Comparison of ENCODE assay signal across 15 cellular contexts in genomic region chr1:33331444-33332356, GRCh38. TPM values are rescaled to one million over a fixed set of nuclear protein-coding genes. Genes with fewer than 3 reads are reported as not detected.
A peak's percentile ranks its signal among the peaks of the same experiment; 100 is the strongest.
DNase-seq lines count a peak whose midpoint lies in the region; ATAC-seq and TF ChIP-seq lines count a peak whose summit lies in the region.
"Had no signal": no experiment of that assay in that cellular context is flagged by ENCODE, and none has a peak within 500 bp of the region (broad histone marks: within the 10 kb centered on the region; RNA-seq: fewer than 3 reads in every experiment).

No MANE protein-coding gene starts in this region.

- in situ Hi-C loops in GM23248 (cut with MboI): no loop called here

- ATAC-seq in HG02852 (IDR thresholded peaks at IDR 0.05; ENCODE audit: unreplicated experiment) (no peak), foreskin keratinocyte (no peak)

- H3K4me3 Mint-ChIP-seq in brain: no peak overlapping the region
- H3K4me3 Mint-ChIP-seq: activated naive CD8-positive, alpha-beta T cell; T-helper 2 cell treated with Interferon-gamma antibody and Interleukin-4, amounts not matched to agents 5 μg/mL and 100 μg/mL, for 36 hours had no signal

- no peak overlapping the region for H2AFZ ChIP-seq in GM23248

- H3K9me2 ChIP-seq in GM23248 (ENCODE audit: insufficient read depth): no peaks in the 10 kb centered on the region

- H3K4me2 ChIP-seq in GM23248 (ENCODE audit: unreplicated experiment): no peak overlapping the region
- H3K4me2 ChIP-seq: KMS-11 had no signal

- H3F3A ChIP-seq in GM23248 (ENCODE audit: insufficient read depth): peaks cover 73% of the 10 kb centered on the region

- no peak overlapping the region for H3K4me3 ChIP-seq in GM23248
- H3K4me3 ChIP-seq in spleen: no peak overlapping the region

- peaks cover 42% of the 10 kb centered on the region for H3K4me1 Mint-ChIP-seq in brain

- DNase-seq in GM23248: peak; percentile 24
- DNase-seq in left kidney (ENCODE audit: low read depth, low spot score): peak; percentile 62
- DNase-seq in spleen: peak; percentile 68
- DNase-seq in erythroblast (lab: John Stamatoyannopoulos, UW): no peak
- DNase-seq in GM03348 (ENCODE audit: low spot score): no peak
- DNase-seq in foreskin keratinocyte: no peak
- DNase-seq: effector CD4-positive, alpha-beta T cell; hippocampal formation; OCI-M1 had no signal

- H3K9me3 Mint-ChIP-seq in brain: no peaks in the 10 kb centered on the region
- H3K9me3 Mint-ChIP-seq: T-helper 2 cell treated with Interferon-gamma antibody and Interleukin-4, amounts not matched to agents 5 μg/mL and 100 μg/mL, for 36 hours had no signal

- intact Hi-C loops in spleen (cut with DNase I; ENCODE audit: low total_unique reads): no loop called here

- peaks cover 85% of the 10 kb centered on the region for H3K79me2 ChIP-seq in GM23248 (ENCODE audit: insufficient read depth)

- no peak for TF ChIP-seq POLR2A in spleen (IDR thresholded peaks at IDR 0.05)
- TF ChIP-seq POLR2A in erythroblast (IDR thresholded peaks at IDR 0.05; ENCODE audit: low read length): no peak

- H3K4me1 ChIP-seq in GM23248 (ENCODE audit: insufficient read depth) (peaks cover 51% of the 10 kb centered on the region), spleen (peaks cover 26 to 100% (median 76%) of the 10 kb centered on the region in 6 donors), foreskin keratinocyte (peaks cover 19% of the 10 kb centered on the region)

- H3K27ac Mint-ChIP-seq in brain: peak overlapping the region in 4 of 5 experiments; percentile 79 to 92 (median 86)
- H3K27ac Mint-ChIP-seq: activated naive CD8-positive, alpha-beta T cell; T-helper 2 cell treated with Interferon-gamma antibody and Interleukin-4, amounts not matched to agents 5 μg/mL and 100 μg/mL, for 36 hours had no signal

- peak overlapping the region; percentile 96 for H3K27ac ChIP-seq in GM23248
- peak overlapping the region in 6 of 8 donors; percentile 7 to 99 (median 98) for H3K27ac ChIP-seq in spleen
- H3K27ac ChIP-seq in foreskin keratinocyte: no peak overlapping the region
- H3K27ac ChIP-seq: KMS-11 had no signal

- 73 to 76% methylated on average over 10 of the region's 10 CpGs for WGBS in GM23248 (ENCODE audit: low coverage in 1 of 2, low lambda C conversion rate in 2 of 2, missing lambda C conversion rate in 2 of 2), 2 experiments
- 62 to 73% (median 67%) methylated on average over 10 of the region's 10 CpGs for WGBS in spleen, 5 donors

- H3K27me3 ChIP-seq in GM23248 (replicated peaks; ENCODE audit: insufficient read depth): no peaks in the 10 kb centered on the region
- H3K27me3 ChIP-seq in spleen (replicated peaks in 1 of 7): no peaks in the 10 kb centered on the region
- H3K27me3 ChIP-seq in foreskin keratinocyte: no peaks in the 10 kb centered on the region

- no peaks in the 10 kb centered on the region for H4K20me1 ChIP-seq in GM23248 (ENCODE audit: insufficient read depth)

- H3K36me3 ChIP-seq in GM23248 (ENCODE audit: low read depth): peaks cover 41% of the 10 kb centered on the region
- H3K36me3 ChIP-seq in spleen: peaks cover 16 to 98% (median 70%) of the 10 kb centered on the region in 6 donors

- no peak overlapping the region for H3K9ac ChIP-seq in GM23248
- H3K9ac ChIP-seq: KMS-11 had no signal

- TF ChIP-seq CTCF in brain (conservative IDR thresholded peaks at IDR 0.05) (no peak), spleen (IDR thresholded peaks at IDR 0.05 in 8 of 11, conservative IDR thresholded peaks at IDR 0.05 in 3 of 11) (no peak), foreskin keratinocyte (conservative IDR thresholded peaks at IDR 0.05) (no peak)

- peaks cover 82% of the 10 kb centered on the region for H3K36me3 Mint-ChIP-seq in brain

- no peaks in the 10 kb centered on the region for H3K27me3 Mint-ChIP-seq in brain
- H3K27me3 Mint-ChIP-seq: activated naive CD8-positive, alpha-beta T cell had no signal

- H3K9me3 ChIP-seq in GM23248 (ENCODE audit: low read depth) (no peaks in the 10 kb centered on the region), spleen (no peaks in the 10 kb centered on the region)

RNA-seq across cellular contexts. Expression of gene A3GALT2, which starts 10.8 kb away (rescaled TPM):
- not detected in 2 replicates for total RNA-seq in GM23248 (2014; rRNA removed; shearing (Covaris generic))
- polyA plus RNA-seq in GM23248 (2016; fragmentation: Nextera tagmentation; extraction: Ambion mirVana): not detected in 2 replicates
- not detected for polyA plus RNA-seq in brain (ENCODE audit: insufficient read depth, low read depth, low replicate concordance)
- 1 to 10 TPM in 1 of 7 donors, under 1 TPM in 1, not detected in 5; 0.47 to 1.6 TPM for total RNA-seq in spleen
- under 1 TPM in 1 of 3 donors, not detected in 2; 0.10 TPM for polyA plus RNA-seq in spleen
- total RNA-seq in foreskin keratinocyte: not detected in 2 replicates
- not detected in 2 replicates for polyA plus RNA-seq in foreskin keratinocyte
- total RNA-seq: mucosa of gallbladder had no signal

Comparison
In these comparisons a context has a peak if more than half of its experiments do, and no peak if none do; other contexts are left out.
1. DNase-seq: peak in GM23248 (single experiment), left kidney (single experiment) and spleen (single experiment); none in erythroblast (0 of 2), GM03348 (single experiment) and foreskin keratinocyte (0 of 2).